In the genomic region with DNA sequence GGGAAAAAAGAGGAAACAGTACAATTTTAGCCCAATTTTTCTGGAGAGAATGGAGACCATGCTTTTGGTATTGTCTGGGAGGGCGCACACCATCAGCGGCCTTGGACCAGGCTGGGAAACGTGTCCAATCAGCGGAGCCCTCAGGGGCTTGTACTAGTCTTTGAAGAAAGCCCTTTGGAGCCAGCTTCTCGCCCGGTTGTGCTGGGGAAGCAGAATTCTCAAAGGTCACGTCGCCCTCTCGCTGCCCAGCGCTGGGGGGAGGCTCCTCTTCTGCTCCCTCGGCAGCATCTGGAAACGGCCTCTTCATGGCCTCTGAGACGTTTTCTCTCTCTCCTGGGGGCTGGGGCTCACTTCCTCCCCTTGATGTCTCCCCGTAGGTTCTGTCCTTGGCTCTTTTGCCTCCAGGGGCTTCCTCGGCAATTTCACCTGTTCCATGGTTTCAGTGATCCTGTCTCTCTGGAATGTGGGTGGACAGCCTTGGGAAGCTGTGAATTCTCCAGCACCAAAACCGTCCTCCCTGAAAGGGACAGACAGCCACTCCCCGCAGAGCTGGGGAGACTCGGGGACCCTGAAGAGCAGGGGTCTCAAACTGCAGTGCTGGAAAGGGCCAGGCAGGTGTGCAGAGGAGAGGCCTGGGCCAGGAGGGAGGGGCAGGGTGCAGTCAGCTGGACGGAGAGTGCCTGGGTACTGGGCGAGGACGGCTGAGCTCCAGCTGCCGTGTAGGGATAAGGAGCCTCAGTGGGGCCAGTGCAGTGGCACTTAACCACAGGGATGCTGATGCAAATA, we compare ENCODE assay signal across 24 cellular contexts.
A peak's percentile ranks its signal among the peaks of the same experiment; 100 is the strongest.
DNase-seq lines count a peak whose midpoint lies in the region; ATAC-seq, FAIRE-seq and TF ChIP-seq lines count a peak whose summit lies in the region.
"Had no signal": no experiment of that assay in that cellular context is flagged by ENCODE, and none has a peak within 500 bp of the region (broad histone marks: within the 10 kb centered on the region; RNA-seq: fewer than 3 reads in every experiment).

No MANE protein-coding gene starts in this region.

- H3K4me3 ChIP-seq in H7 (ENCODE audit: insufficient read depth, low read depth, low read length) (no peak overlapping the region), keratinocyte (ENCODE audit: control insufficient read depth in 2 of 3, extremely low read depth in 1 of 3, insufficient read depth in 2 of 3, low read depth in 1 of 3, low read length in 3 of 3) (no peak overlapping the region)
- H3K4me3 ChIP-seq: stomach, tibial artery had no signal

- DNase-seq in H7 (peak; percentile 53), RWPE1 (ENCODE audit: low spot score) (peak; percentile 38), keratinocyte (ENCODE audit: low read depth, low spot score) (no peak), progenitor cell of endocrine pancreas (ENCODE audit: low spot score, unreplicated experiment) (no peak), OCI-M2 (lab: John Stamatoyannopoulos, UW; ENCODE audit: unreplicated experiment) (no peak), occipital lobe (lab: John Stamatoyannopoulos, UW) (no peak)
- no peak for DNase-seq in stimulated activated naive CD8-positive, alpha-beta T cell treated with anti-CD3 and anti-CD28 coated beads, Interleukin-15, amount 100 ng/mL, for 72 hours
- DNase-seq in activated naive CD4-positive, alpha-beta T cell treated with anti-CD3 and anti-CD28 coated beads, Interleukin-2, amount 10 ng/mL, durations not matched to agents 7 days and 5 days: no peak
- DNase-seq: activated CD8-positive, alpha-beta T cell treated with anti-CD3 and anti-CD28 coated beads for 36 hours; activated effector memory CD4-positive, alpha-beta T cell treated with anti-CD3 and anti-CD28 coated beads, Interleukin-2, amount 50 U/mL, for 16 hours; CD4-positive, alpha-beta T cell; glutamatergic neuron; KBM-7; mesenchymal stem cell; MV-4-11; naive B cell; NCI-H187; NCI-H2171 treated with DMSO at 0.1 percent for 48 hours; NCI-H69; right cardiac atrium; SHP77; stomach; tibial artery had no signal

- H3K4me1 ChIP-seq in keratinocyte (ENCODE audit: control insufficient read depth, extremely low read depth, insufficient read depth, low read length): peaks cover 11% of the 10 kb centered on the region
- H3K4me1 ChIP-seq: stomach had no signal

- POLR2A ChIA-PET in RWPE1 (lab: Yijun Ruan, JAX; ENCODE audit: low non-redundant PET): no interaction called here

- TF ChIP-seq CTCF in RWPE1 (conservative IDR thresholded peaks at IDR 0.05; ENCODE audit: low read depth) (no peak), keratinocyte (optimal IDR thresholded peaks at IDR 0.05 in 1 of 3, IDR thresholded peaks at IDR 0.05 in 1 of 3, conservative IDR thresholded peaks at IDR 0.05 in 1 of 3; ENCODE audit: extremely low read depth in 1 of 3, insufficient read depth in 2 of 3, low read length in 3 of 3) (no peak), progenitor cell of endocrine pancreas (IDR thresholded peaks at IDR 0.05; ENCODE audit: unreplicated experiment) (no peak)

- H3K27ac ChIP-seq in RWPE1 (no peak overlapping the region), keratinocyte (ENCODE audit: control insufficient read depth, insufficient read depth, low read length) (no peak overlapping the region)
- H3K27ac ChIP-seq: stomach, tibial artery had no signal

- no peak for ATAC-seq in stimulated activated naive CD8-positive, alpha-beta T cell treated with anti-CD3 and anti-CD28 coated beads, Interleukin-15, amount 100 ng/mL, for 72 hours
- ATAC-seq: activated CD4-positive, CD25-positive, alpha-beta regulatory T cell treated with anti-CD3 and anti-CD28 coated beads, Interleukin-2, amount 50 U/mL, for 24 hours; activated CD8-positive, alpha-beta T cell treated with anti-CD3 and anti-CD28 coated beads for 36 hours; right cardiac atrium had no signal

- no peaks in the 10 kb centered on the region for H3K9me1 ChIP-seq in keratinocyte (ENCODE audit: control insufficient read depth, extremely low read depth, insufficient read depth, low read length)

- CTCF ChIA-PET in RWPE1 (lab: Yijun Ruan, JAX): interaction anchor here (0.6 to 1.5 kb wide), 2 partner anchors 9 to 10 kb away, joined by 5 to 6 read pairs; no protein-coding TSS in a partner anchor
- CTCF ChIA-PET in activated naive CD4-positive, alpha-beta T cell treated with anti-CD3 and anti-CD28 coated beads, Interleukin-2, amount 10 ng/mL, durations not matched to agents 7 days and 5 days (lab: Charles Lee): interaction anchor here (4.6 kb wide), 1 partner anchor 10 kb away, joined by 18 read pairs; no protein-coding TSS in a partner anchor

- dilution Hi-C loops in keratinocyte (cut with MboI; ENCODE audit: extremely low pct_ligation_motif_present, low sequenced_read_pairs): no loop called here

- no peaks in the 10 kb centered on the region for H4K20me1 ChIP-seq in keratinocyte (ENCODE audit: control insufficient read depth, extremely low read depth, insufficient read depth, low read length)

- H3K4me3 Mint-ChIP-seq in progenitor cell of endocrine pancreas (ENCODE audit: low read depth): no peak overlapping the region
- no peak overlapping the region for H3K4me3 Mint-ChIP-seq in stimulated activated naive CD8-positive, alpha-beta T cell treated with anti-CD3 and anti-CD28 coated beads, Interleukin-15, amount 100 ng/mL, for 72 hours
- H3K4me3 Mint-ChIP-seq in activated naive CD4-positive, alpha-beta T cell treated with anti-CD3 and anti-CD28 coated beads, Interleukin-2, amount 10 ng/mL, durations not matched to agents 7 days and 5 days: no peak overlapping the region
- H3K4me3 Mint-ChIP-seq: activated CD8-positive, alpha-beta T cell treated with anti-CD3 and anti-CD28 coated beads for 36 hours; CD4-positive, alpha-beta T cell had no signal

- H3K9me3 ChIP-seq in keratinocyte (ENCODE audit: control insufficient read depth, low read depth, low read length): no peaks in the 10 kb centered on the region
- H3K9me3 ChIP-seq: stomach, tibial artery had no signal

- no peaks in the 10 kb centered on the region for H3K36me3 Mint-ChIP-seq in progenitor cell of endocrine pancreas (ENCODE audit: insufficient read depth)
- no peaks in the 10 kb centered on the region for H3K36me3 Mint-ChIP-seq in activated naive CD4-positive, alpha-beta T cell treated with anti-CD3 and anti-CD28 coated beads, Interleukin-2, amount 10 ng/mL, durations not matched to agents 7 days and 5 days

- no peaks in the 10 kb centered on the region for H3K4me1 Mint-ChIP-seq in progenitor cell of endocrine pancreas (ENCODE audit: low read depth)
- H3K4me1 Mint-ChIP-seq in stimulated activated naive CD8-positive, alpha-beta T cell treated with anti-CD3 and anti-CD28 coated beads, Interleukin-15, amount 100 ng/mL, for 72 hours: peaks cover 7% of the 10 kb centered on the region
- H3K4me1 Mint-ChIP-seq in activated naive CD4-positive, alpha-beta T cell treated with anti-CD3 and anti-CD28 coated beads, Interleukin-2, amount 10 ng/mL, durations not matched to agents 7 days and 5 days: no peaks in the 10 kb centered on the region

- FAIRE-seq in keratinocyte (lab: Jason Lieb, UNC): no peak

- H3K27ac Mint-ChIP-seq in progenitor cell of endocrine pancreas: peak overlapping the region; percentile 6
- no peak overlapping the region for H3K27ac Mint-ChIP-seq in stimulated activated naive CD8-positive, alpha-beta T cell treated with anti-CD3 and anti-CD28 coated beads, Interleukin-15, amount 100 ng/mL, for 72 hours
- no peak overlapping the region for H3K27ac Mint-ChIP-seq in activated naive CD4-positive, alpha-beta T cell treated with anti-CD3 and anti-CD28 coated beads, Interleukin-2, amount 10 ng/mL, durations not matched to agents 7 days and 5 days
- H3K27ac Mint-ChIP-seq: activated CD8-positive, alpha-beta T cell treated with anti-CD3 and anti-CD28 coated beads for 36 hours; CD4-positive, alpha-beta T cell had no signal

- no peaks in the 10 kb centered on the region for H3K36me3 ChIP-seq in H7 (replicated peaks; ENCODE audit: control insufficient read depth, insufficient read depth, low read length)
- H3K36me3 ChIP-seq in keratinocyte (ENCODE audit: control insufficient read depth in 2 of 2, extremely low read depth in 1 of 2, insufficient read depth in 2 of 2, low read length in 2 of 2): no peaks in the 10 kb centered on the region
- H3K36me3 ChIP-seq: stomach, tibial artery had no signal

- H3K4me2 ChIP-seq in keratinocyte (ENCODE audit: control insufficient read depth, extremely low read depth, insufficient read depth, low read depth, low read length): peak overlapping the region; percentile 27

- peaks cover 56% of the 10 kb centered on the region for H3K27me3 Mint-ChIP-seq in progenitor cell of endocrine pancreas
- peaks cover 36% of the 10 kb centered on the region for H3K27me3 Mint-ChIP-seq in stimulated activated naive CD8-positive, alpha-beta T cell treated with anti-CD3 and anti-CD28 coated beads, Interleukin-15, amount 100 ng/mL, for 72 hours
- H3K27me3 Mint-ChIP-seq in activated naive CD4-positive, alpha-beta T cell treated with anti-CD3 and anti-CD28 coated beads, Interleukin-2, amount 10 ng/mL, durations not matched to agents 7 days and 5 days: peaks cover 59% of the 10 kb centered on the region

- no peaks in the 10 kb centered on the region for H3K79me2 ChIP-seq in keratinocyte (ENCODE audit: control insufficient read depth, insufficient read depth, low read length)

- no peaks in the 10 kb centered on the region for H3K9me3 Mint-ChIP-seq in progenitor cell of endocrine pancreas (ENCODE audit: low read depth)
- H3K9me3 Mint-ChIP-seq in stimulated activated naive CD8-positive, alpha-beta T cell treated with anti-CD3 and anti-CD28 coated beads, Interleukin-15, amount 100 ng/mL, for 72 hours: no peaks in the 10 kb centered on the region
- no peaks in the 10 kb centered on the region for H3K9me3 Mint-ChIP-seq in activated naive CD4-positive, alpha-beta T cell treated with anti-CD3 and anti-CD28 coated beads, Interleukin-2, amount 10 ng/mL, durations not matched to agents 7 days and 5 days
- H3K9me3 Mint-ChIP-seq: activated CD8-positive, alpha-beta T cell treated with anti-CD3 and anti-CD28 coated beads for 36 hours; CD4-positive, alpha-beta T cell had no signal

- no peak overlapping the region for H2AFZ ChIP-seq in keratinocyte (ENCODE audit: control insufficient read depth, low read length)

- no peak overlapping the region for H3K9ac ChIP-seq in keratinocyte (ENCODE audit: control insufficient read depth, extremely low read depth, insufficient read depth, low read length)

- peaks cover 2% of the 10 kb centered on the region; the same call in 1 of the 2 replicates for H3K27me3 ChIP-seq in H7 (ENCODE audit: control insufficient read depth, insufficient read depth, low read length)
- H3K27me3 ChIP-seq in keratinocyte (ENCODE audit: control insufficient read depth, extremely low read depth, insufficient read depth, low read length): peaks cover 3% of the 10 kb centered on the region

Comparison
In these comparisons a context has a peak if more than half of its experiments do, and no peak if none do; other contexts are left out.
1. DNase-seq: peak in H7 (single experiment) and RWPE1 (single experiment); none in keratinocyte (single experiment), progenitor cell of endocrine pancreas (single experiment), stimulated activated naive CD8-positive, alpha-beta T cell treated with anti-CD3 and anti-CD28 coated beads, Interleukin-15, amount 100 ng/mL, for 72 hours (0 of 2), activated naive CD4-positive, alpha-beta T cell treated with anti-CD3 and anti-CD28 coated beads, Interleukin-2, amount 10 ng/mL, durations not matched to agents 7 days and 5 days (single experiment), OCI-M2 (single experiment) and occipital lobe (single experiment).